9 cellular contexts compared by ENCODE assay signal in the genomic region with DNA sequence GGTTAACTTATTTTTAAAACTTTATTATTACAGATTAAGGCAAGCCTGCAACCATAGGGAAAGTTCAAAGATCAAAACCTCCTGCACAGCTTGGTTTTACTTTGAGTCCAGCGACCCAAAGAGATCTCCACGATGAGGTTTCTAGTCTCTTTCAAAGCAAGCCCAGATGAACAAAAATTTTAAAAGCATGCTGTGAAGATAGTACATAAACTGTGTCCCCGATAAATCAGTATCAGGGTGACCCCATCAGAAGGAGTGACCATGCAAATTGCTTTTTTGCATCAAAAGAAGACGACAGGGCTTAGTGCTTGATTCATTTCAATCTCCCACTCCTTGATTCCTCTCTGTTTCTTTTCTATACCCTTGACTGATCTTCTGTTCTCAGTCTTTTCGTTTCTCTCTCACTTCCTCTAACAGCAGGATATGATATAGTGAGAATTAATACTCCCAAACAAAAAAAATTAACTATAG. TPM values are rescaled to one million over a fixed set of nuclear protein-coding genes. Genes with fewer than 3 reads are reported as not detected.
DNase-seq lines count a peak whose midpoint lies in the region; ATAC-seq, FAIRE-seq and TF ChIP-seq lines count a peak whose summit lies in the region.
"Had no signal": no experiment of that assay in that cellular context is flagged by ENCODE, and none has a peak within 500 bp of the region (broad histone marks: within the 10 kb centered on the region; RNA-seq: fewer than 3 reads in every experiment).

No MANE protein-coding gene starts in this region.

- H3K27ac ChIP-seq in CD4-positive, alpha-beta T cell (ENCODE audit: low read depth, low read length): no peak overlapping the region
- H3K27ac ChIP-seq in colonic mucosa: peak overlapping the region; percentile 74
- no peak overlapping the region for H3K27ac ChIP-seq in caudate nucleus (ENCODE audit: low read depth, low read length)
- H3K27ac ChIP-seq in endodermal cell (ENCODE audit: low read depth, low read length): no peak overlapping the region

- intact Hi-C loops in CD4-positive, alpha-beta T cell (cut with DNase I, micrococcal nuclease): no loop called here
- intact Hi-C loops in colonic mucosa (cut with DNase I): no loop called here

- H3K9me3 ChIP-seq in CD4-positive, alpha-beta T cell (ENCODE audit: control insufficient read depth, low read length): no peaks in the 10 kb centered on the region
- no peaks in the 10 kb centered on the region for H3K9me3 ChIP-seq in colonic mucosa
- H3K9me3 ChIP-seq in endodermal cell (ENCODE audit: control insufficient read depth, low read length): no peaks in the 10 kb centered on the region
- H3K9me3 ChIP-seq: heart left ventricle had no signal

- ATAC-seq in CD4-positive, alpha-beta T cell (ENCODE audit: poor library complexity): no peak
- ATAC-seq in HG03108 (IDR thresholded peaks at IDR 0.05; ENCODE audit: unreplicated experiment): peak; percentile 67
- ATAC-seq: heart left ventricle had no signal

- no peak for FAIRE-seq in frontal cortex (lab: Jason Lieb, UNC)

- H3K27me3 Mint-ChIP-seq in CD4-positive, alpha-beta T cell: no peaks in the 10 kb centered on the region
- no peaks in the 10 kb centered on the region for H3K27me3 Mint-ChIP-seq in endodermal cell (ENCODE audit: insufficient read depth)

- H3K9ac ChIP-seq in colonic mucosa (ENCODE audit: low read depth in 2 of 2, low read length in 2 of 2) (peak overlapping the region in 1 of 2 donors; percentile 51), endodermal cell (ENCODE audit: extremely low read depth, low read length, poor library complexity, severe bottlenecking) (no peak overlapping the region)

- DNase-seq in CD4-positive, alpha-beta T cell: no peak
- DNase-seq in colonic mucosa (no peak), caudate nucleus (lab: John Stamatoyannopoulos, UW) (no peak), frontal cortex (ENCODE audit: low spot score in 2 of 2) (no peak), endodermal cell (no peak), NCI-H524 treated with DMSO at 0.1 percent for 48 hours (lab: John Stamatoyannopoulos, UW) (no peak)
- DNase-seq: heart left ventricle had no signal

- H3K4me3 Mint-ChIP-seq in CD4-positive, alpha-beta T cell: peak overlapping the region; percentile 13
- H3K4me3 Mint-ChIP-seq in endodermal cell: no peak overlapping the region

- no peaks in the 10 kb centered on the region for H3K36me3 Mint-ChIP-seq in CD4-positive, alpha-beta T cell (ENCODE audit: low read depth)
- no peaks in the 10 kb centered on the region for H3K36me3 Mint-ChIP-seq in endodermal cell (ENCODE audit: low read depth)

- H3K9me3 Mint-ChIP-seq in CD4-positive, alpha-beta T cell: no peaks in the 10 kb centered on the region
- no peaks in the 10 kb centered on the region for H3K9me3 Mint-ChIP-seq in endodermal cell

- CTCF ChIA-PET in CD4-positive, alpha-beta T cell (lab: Charles Lee): no interaction called here

- H3K27ac Mint-ChIP-seq in CD4-positive, alpha-beta T cell: peak overlapping the region; percentile 45
- no peak overlapping the region for H3K27ac Mint-ChIP-seq in endodermal cell

- H3K4me3 ChIP-seq in colonic mucosa (no peak overlapping the region), endodermal cell (ENCODE audit: low read length) (no peak overlapping the region)
- H3K4me3 ChIP-seq: heart left ventricle had no signal

- TF ChIP-seq POLR2A in GM19193 (IDR thresholded peaks at IDR 0.05; ENCODE audit: extremely low read depth, insufficient read depth, insufficient read length): peak; percentile 9

- WGBS in endodermal cell (ENCODE audit: insufficient coverage in 1 of 2, insufficient read length in 1 of 2), 2 experiments: 70 to 79% methylated on average over 3 to 4 of the region's 5 CpGs

- H3K36me3 ChIP-seq in colonic mucosa (no peaks in the 10 kb centered on the region), endodermal cell (ENCODE audit: control insufficient read depth, insufficient read depth, low read length) (no peaks in the 10 kb centered on the region)
- H3K36me3 ChIP-seq: heart left ventricle had no signal

- no peaks in the 10 kb centered on the region for H3K27me3 ChIP-seq in CD4-positive, alpha-beta T cell (ENCODE audit: control insufficient read depth, insufficient read depth, low read length)
- no peaks in the 10 kb centered on the region for H3K27me3 ChIP-seq in colonic mucosa
- no peaks in the 10 kb centered on the region for H3K27me3 ChIP-seq in endodermal cell (ENCODE audit: control insufficient read depth, insufficient read depth, low read length, poor library complexity, severe bottlenecking)

- H3K4me1 Mint-ChIP-seq in CD4-positive, alpha-beta T cell (ENCODE audit: low read depth): peaks cover 17% of the 10 kb centered on the region
- peaks cover 3% of the 10 kb centered on the region for H3K4me1 Mint-ChIP-seq in endodermal cell

- H3K4me1 ChIP-seq in colonic mucosa: peaks cover 15% of the 10 kb centered on the region
- no peaks in the 10 kb centered on the region for H3K4me1 ChIP-seq in endodermal cell (ENCODE audit: control insufficient read depth, insufficient read depth, low read length)

- no peak for TF ChIP-seq CTCF in CD4-positive, alpha-beta T cell (IDR thresholded peaks at IDR 0.05)
- TF ChIP-seq CTCF in colonic mucosa (IDR thresholded peaks at IDR 0.05): no peak
- no peak for TF ChIP-seq CTCF in endodermal cell (conservative IDR thresholded peaks at IDR 0.05)

- POLR2A ChIA-PET in CD4-positive, alpha-beta T cell (lab: Charles Lee): no interaction called here

RNA-seq across cellular contexts. Expression of a gene that starts 16.0 kb away (rescaled TPM):
- total RNA-seq in CD4-positive, alpha-beta T cell: under 1 TPM in 1 of 2 experiments, not detected in 1; 0.11 TPM
- not detected for total RNA-seq in colonic mucosa
- total RNA-seq in frontal cortex: not detected
- not detected for total RNA-seq in endodermal cell
- not detected for polyA plus RNA-seq in endodermal cell (2013, experiment 1 of 2)
- not detected for polyA plus RNA-seq in endodermal cell (2013, experiment 2 of 2)
- total RNA-seq: heart left ventricle had no signal
- polyA plus RNA-seq: heart left ventricle had no signal

RNA-seq across cellular contexts. Expression of a gene that starts 16.8 kb away (rescaled TPM):
- not detected for total RNA-seq in CD4-positive, alpha-beta T cell
- total RNA-seq in colonic mucosa: 10 to 100 TPM; 13.5 to 24.0 TPM
- total RNA-seq in frontal cortex: 0.41 TPM
- total RNA-seq in endodermal cell: not detected
- polyA plus RNA-seq in endodermal cell (2013, experiment 1 of 2): not detected
- polyA plus RNA-seq in endodermal cell (2013, experiment 2 of 2): not detected

Comparison
In these comparisons a context has a peak if more than half of its experiments do, and no peak if none do; other contexts are left out.
1. RNA of a gene that starts 16.8 kb away (total RNA-seq): 13.5 to 24.0 TPM in colonic mucosa; 0.41 TPM in frontal cortex (single experiment), not detected in CD4-positive, alpha-beta T cell and not detected in endodermal cell; every median in the first group is over 10 times any median in the second.